In the genomic region with DNA sequence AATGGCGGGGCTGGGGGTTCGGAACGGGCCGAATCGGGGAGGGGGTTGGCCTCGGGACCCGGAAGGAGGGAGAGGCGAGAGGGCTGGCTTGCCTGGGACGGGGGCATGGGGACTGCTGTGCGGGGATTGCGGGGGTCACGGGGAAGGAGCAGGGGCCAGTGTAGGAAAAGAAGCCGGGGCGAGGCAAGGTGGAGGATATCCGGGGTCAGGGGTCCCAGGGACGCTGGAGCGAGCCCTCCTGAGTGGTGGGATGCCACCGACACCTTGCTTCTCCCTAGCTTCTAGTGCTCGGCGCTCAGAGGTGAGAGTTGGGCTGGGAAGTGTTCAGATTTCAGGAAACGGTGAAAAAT, we compare ENCODE assay signal across 8 cellular contexts. TPM values are rescaled to one million over a fixed set of nuclear protein-coding genes. Genes with fewer than 3 reads are reported as not detected.
A peak's percentile ranks its signal among the peaks of the same experiment; 100 is the strongest.
DNase-seq lines count a peak whose midpoint lies in the region; ATAC-seq, FAIRE-seq and TF ChIP-seq lines count a peak whose summit lies in the region.

No MANE protein-coding gene starts in this region.

- H3K4me1 ChIP-seq in cardiac muscle cell (ENCODE audit: low read depth) (peaks cover 22% of the 10 kb centered on the region), GM12878 (ENCODE audit: control insufficient read depth, insufficient read depth, low read length) (peaks cover 18% of the 10 kb centered on the region), mesendoderm (ENCODE audit: control insufficient read depth, low read depth, low read length) (no peaks in the 10 kb centered on the region), urinary bladder (ENCODE audit: insufficient read depth) (no peaks in the 10 kb centered on the region), foreskin keratinocyte (no peaks in the 10 kb centered on the region)

- no TSS peak for BruUV-seq in GM12878 (replicated peaks; lab: Mats Ljungman, UMichigan)

- SMC1A ChIA-PET in GM12878 (lab: Charles Lee; ENCODE audit: uncharacterized antibody, unreplicated experiment), result interaction anchor here (1.0 to 1.4 kb wide), 3 partner anchors 9 to 82 kb away, joined by 3 to 4 read pairs (median 3); no protein-coding TSS in a partner anchor

- H4K20me1 ChIP-seq in GM12878 (ENCODE audit: control insufficient read depth, insufficient read depth), result no peaks in the 10 kb centered on the region

- H3K4me2 ChIP-seq in GM12878 (ENCODE audit: control insufficient read depth, insufficient read depth) (peak overlapping the region; percentile 91), mesendoderm (ENCODE audit: low read length) (peak overlapping the region; percentile 93)

- H2AK5ac ChIP-seq in mesendoderm (ENCODE audit: low read length), result no peak overlapping the region

- in situ Hi-C loops in GM12878 (cut with MboI), result no loop called here

- peak overlapping the region; percentile 98 for H3K56ac ChIP-seq in mesendoderm (ENCODE audit: low read length)

- H3K4me3 ChIP-seq in cardiac muscle cell, result peak overlapping the region; percentile 68
- peak overlapping the region; percentile 80 for H3K4me3 ChIP-seq in GM12878
- peak overlapping the region; percentile 67 for H3K4me3 ChIP-seq in mesendoderm (ENCODE audit: low read length)
- H3K4me3 ChIP-seq in urinary bladder (ENCODE audit: low read depth, low read length), result peak overlapping the region; percentile 77

- TF ChIP-seq RAD21 in GM12878 (IDR thresholded peaks at IDR 0.05; ENCODE audit: insufficient read depth, low read depth, low read length), result no peak

- peak overlapping the region; percentile 9 for H3K18ac ChIP-seq in mesendoderm (ENCODE audit: low read length)

- DNase-seq in cardiac muscle cell (ENCODE audit: low read depth in 1 of 2, low spot score in 1 of 2), result no peak
- DNase-seq in cardiac septum (ENCODE audit: low spot score), result no peak
- no peak for DNase-seq in GM12878 (ENCODE audit: low read depth, low spot score)
- peak; percentile 19 for DNase-seq in mesendoderm
- DNase-seq in foreskin keratinocyte, result no peak
- no peak for DNase-seq in epidermal melanocyte (ENCODE audit: insufficient read length, low spot score)

- H4K5ac ChIP-seq in mesendoderm (ENCODE audit: low read length), result no peak overlapping the region

- no peak for ATAC-seq in GM12878
- ATAC-seq in foreskin keratinocyte, result no peak
- no peak for ATAC-seq in GM19023 (IDR thresholded peaks at IDR 0.05; ENCODE audit: unreplicated experiment)

- CTCF ChIA-PET in GM12878 (lab: Yijun Ruan, JAX), result interaction anchor here (0.7 to 15.9 kb wide), 6 partner anchors 9 to 138 kb away, joined by 3 to 288 read pairs (median 8); no protein-coding TSS in a partner anchor

- peak overlapping the region; percentile 70 for H2AFZ ChIP-seq in GM12878 (ENCODE audit: control insufficient read depth, low read depth, low read length)

- H4K8ac ChIP-seq in mesendoderm (ENCODE audit: low read depth, low read length), result peak overlapping the region; percentile 16

- no peak for FAIRE-seq in GM12878 (lab: Jason Lieb, UNC)

- no peak overlapping the region for H2BK5ac ChIP-seq in mesendoderm (ENCODE audit: low read length)

- H3K79me1 ChIP-seq in mesendoderm (ENCODE audit: low read length), result no peaks in the 10 kb centered on the region

- TF ChIP-seq EP300 in GM12878 (IDR thresholded peaks at IDR 0.05; ENCODE audit: borderline replicate concordance in 1 of 2, control insufficient read depth in 1 of 2, low read depth in 2 of 2, low read length in 2 of 2), result no peak

- peaks cover 28% of the 10 kb centered on the region for H3K27me3 ChIP-seq in cardiac muscle cell
- H3K27me3 ChIP-seq in GM12878 (replicated peaks in 1 of 2; ENCODE audit: control insufficient read depth in 2 of 2, insufficient read depth in 2 of 2, low read length in 1 of 2), result 0 out of 4 replicates have a peak, but pooled peaks cover 0 to 3% of the 10 kb centered on the region in 2 experiments
- H3K27me3 ChIP-seq in mesendoderm (ENCODE audit: insufficient read depth, low read length, poor library complexity), result peaks cover 3% of the 10 kb centered on the region
- peaks cover 17% of the 10 kb centered on the region for H3K27me3 ChIP-seq in foreskin keratinocyte

- POLR2A ChIA-PET in GM12878 (lab: Charles Lee), result interaction anchor here (0.6 to 1.1 kb wide), 6 partner anchors 9 to 103 kb away, joined by 3 to 8 read pairs (median 4); no protein-coding TSS in a partner anchor

- no peak overlapping the region for H2BK15ac ChIP-seq in mesendoderm (replicated peaks; ENCODE audit: low read depth)

- no peak overlapping the region for H3K23ac ChIP-seq in mesendoderm (ENCODE audit: low read length)

- H3K79me2 ChIP-seq in GM12878 (ENCODE audit: control insufficient read depth, insufficient read depth, low read length) (no peaks in the 10 kb centered on the region), mesendoderm (ENCODE audit: control insufficient read depth, insufficient read depth, low read length) (no peaks in the 10 kb centered on the region)

- intact Hi-C loops in cardiac septum (cut with DNase I) (loop anchor here (2.0 kb wide), 1 partner anchor 79 kb away; no protein-coding TSS in a partner anchor), GM12878 (cut with micrococcal nuclease; ENCODE audit: unreplicated experiment) (no loop called here)

- WGBS in GM12878 (ENCODE audit: insufficient coverage, insufficient replicate concordance, low lambda C conversion rate, missing lambda C conversion rate), result 13% methylated on average over 9 of the region's 21 CpGs
- WGBS in mesendoderm (ENCODE audit: extremely low coverage, insufficient coverage, low lambda C conversion rate), result no CpG with 5 or more reads among the region's 21 CpGs
- under 1% methylated on average over 21 of the region's 21 CpGs for WGBS in urinary bladder

- H3K9ac ChIP-seq in GM12878 (ENCODE audit: control insufficient read depth, insufficient read depth, low read length), result peak overlapping the region; percentile 61
- peak overlapping the region; percentile 86 for H3K9ac ChIP-seq in mesendoderm (ENCODE audit: low read length)

- H3K4ac ChIP-seq in mesendoderm (ENCODE audit: low read depth, low read length), result no peak overlapping the region

- H3K9me3 ChIP-seq in cardiac muscle cell (ENCODE audit: low read depth), result no peaks in the 10 kb centered on the region
- H3K9me3 ChIP-seq in GM12878 (replicated peaks; ENCODE audit: control insufficient read depth, insufficient read depth, low read length), result no peaks in the 10 kb centered on the region

- no peak for TF ChIP-seq CTCF in cardiac muscle cell (IDR thresholded peaks at IDR 0.05; ENCODE audit: low read depth, low read length)
- TF ChIP-seq CTCF in GM12878 (IDR thresholded peaks at IDR 0.05 in 2 of 3, conservative IDR thresholded peaks at IDR 0.05 in 1 of 3; ENCODE audit: control insufficient read depth in 2 of 3, extremely low read depth in 1 of 3, insufficient read depth in 1 of 3, low read depth in 3 of 3, low read length in 3 of 3), result no peak
- TF ChIP-seq CTCF in foreskin keratinocyte (conservative IDR thresholded peaks at IDR 0.05), result no peak

- RAD21 ChIA-PET in GM12878 (lab: Charles Lee; ENCODE audit: unreplicated experiment), result interaction anchor here (1.1 to 1.6 kb wide), 5 partner anchors 11 to 82 kb away, joined by 3 to 4 read pairs (median 3); no protein-coding TSS in a partner anchor

- TF ChIP-seq POLR2A in GM12878 (IDR thresholded peaks at IDR 0.05; ENCODE audit: low read depth, low read length), result no peak

- H3K27ac ChIP-seq in cardiac muscle cell, result no peak overlapping the region
- peak overlapping the region; percentile 28; the same call in 1 of the 2 replicates for H3K27ac ChIP-seq in GM12878 (ENCODE audit: control insufficient read depth, insufficient read depth)
- peak overlapping the region; percentile 12 for H3K27ac ChIP-seq in mesendoderm (ENCODE audit: low read depth, low read length)
- no peak overlapping the region for H3K27ac ChIP-seq in urinary bladder (ENCODE audit: low read depth)
- no peak overlapping the region for H3K27ac ChIP-seq in foreskin keratinocyte

- H3K36me3 ChIP-seq in cardiac muscle cell (no peaks in the 10 kb centered on the region), GM12878 (ENCODE audit: control insufficient read depth in 2 of 2, insufficient read depth in 2 of 2, low read length in 1 of 2) (no peaks in the 10 kb centered on the region), mesendoderm (ENCODE audit: control insufficient read depth, insufficient read depth, low read length) (no peaks in the 10 kb centered on the region), urinary bladder (ENCODE audit: insufficient read depth) (no peaks in the 10 kb centered on the region)

- H2BK120ac ChIP-seq in mesendoderm (ENCODE audit: low read depth, low read length), result no peak overlapping the region

RNA-seq across cellular contexts. Expression of gene GDPD5, which starts 0.4 kb away (rescaled TPM):
- 5.8 and 19.4 TPM in 2 replicates for total RNA-seq in cardiac muscle cell
- polyA plus RNA-seq in cardiac muscle cell, result 6.6 and 16.6 TPM in 2 replicates
- total RNA-seq in cardiac septum, result 6.9 TPM
- total RNA-seq in GM12878 (2013; cell fraction: nucleolus; rRNA removed), result 50.1 and 57.7 TPM in 2 replicates
- total RNA-seq in GM12878 (2014; rRNA removed), result 12.3 and 13.7 TPM in 2 replicates
- 6.2 and 6.3 TPM in 2 replicates for total RNA-seq in GM12878 (2014; rRNA removed; fragmentation: Illumina TruSeq; extraction: Trizol)
- 22.9 and 30.0 TPM in 2 replicates for total RNA-seq in GM12878 (2021)
- 3.3 TPM for polyA plus RNA-seq in GM12878 (2011; ENCODE audit: low read depth)
- 3.5 and 8.0 TPM in 2 replicates for polyA plus RNA-seq in GM12878 (2011; rRNA removed)
- polyA plus RNA-seq in GM12878 (2011; cell fraction: cytosol; rRNA removed), result 6.5 and 7.7 TPM in 2 replicates
- polyA plus RNA-seq in GM12878 (2011; cell fraction: nucleus; rRNA removed), result 76.3 and 76.9 TPM in 2 replicates
- polyA plus RNA-seq in GM12878 (2012), result 8.5 and 11.5 TPM in 2 replicates
- polyA plus RNA-seq in GM12878 (2014; fragmentation: Illumina TruSeq; extraction: Trizol), result 2.5 and 7.3 TPM in 2 replicates
- under 1 TPM; 0.10 to 0.80 TPM for polyA plus RNA-seq in GM12878 (2014; fragmentation: Nextera tagmentation; extraction: Ambion mirVana)
- 20.2 and 21.9 TPM in 2 replicates for polyA plus RNA-seq in GM12878 (2014; rRNA removed)
- polyA plus RNA-seq in GM12878 (2016; fragmentation: Nextera tagmentation; extraction: Ambion mirVana), result 1 to 10 TPM; 1.9 to 4.2 TPM
- 6.4 and 13.3 TPM in 2 replicates for polyA minus RNA-seq in GM12878 (2011; rRNA and poly(A)+ RNA removed)
- polyA minus RNA-seq in GM12878 (2011; cell fraction: cytosol; rRNA and poly(A)+ RNA removed), result 5.7 and 9.9 TPM in 2 replicates
- 12.2 and 21.5 TPM in 2 replicates for polyA minus RNA-seq in GM12878 (2011; cell fraction: nucleus; rRNA and poly(A)+ RNA removed)
- polyA plus RNA-seq in mesendoderm (2013, experiment 1 of 2), result 10.9 TPM
- 11.4 TPM for polyA plus RNA-seq in mesendoderm (2013, experiment 2 of 2)
- total RNA-seq in urinary bladder, result 8.7 TPM
- 17.9 TPM for polyA plus RNA-seq in urinary bladder
- 6.4 and 11.1 TPM in 2 replicates for total RNA-seq in foreskin keratinocyte
- 5.1 and 8.5 TPM in 2 replicates for polyA plus RNA-seq in foreskin keratinocyte

RNA-seq across cellular contexts. Expression of gene SERPINH1, which starts 35.9 kb away (rescaled TPM):
- 955 and 1,181 TPM in 2 replicates for total RNA-seq in cardiac muscle cell
- polyA plus RNA-seq in cardiac muscle cell, result 441 and 444 TPM in 2 replicates
- total RNA-seq in cardiac septum, result 133 TPM
- 69.8 and 79.0 TPM in 2 replicates for total RNA-seq in GM12878 (2013; cell fraction: nucleolus; rRNA removed)
- total RNA-seq in GM12878 (2014; rRNA removed), result 11.5 and 13.6 TPM in 2 replicates
- total RNA-seq in GM12878 (2014; rRNA removed; fragmentation: Illumina TruSeq; extraction: Trizol), result 8.0 and 9.5 TPM in 2 replicates
- total RNA-seq in GM12878 (2021), result 17.9 and 18.8 TPM in 2 replicates
- polyA plus RNA-seq in GM12878 (2011; ENCODE audit: low read depth), result 4.7 TPM
- polyA plus RNA-seq in GM12878 (2011; rRNA removed), result 8.1 and 19.8 TPM in 2 replicates
- polyA plus RNA-seq in GM12878 (2011; cell fraction: cytosol; rRNA removed), result 19.2 and 26.8 TPM in 2 replicates
- 35.5 and 37.6 TPM in 2 replicates for polyA plus RNA-seq in GM12878 (2011; cell fraction: nucleus; rRNA removed)
- polyA plus RNA-seq in GM12878 (2012), result 14.7 and 24.2 TPM in 2 replicates
- 9.3 and 11.7 TPM in 2 replicates for polyA plus RNA-seq in GM12878 (2014; fragmentation: Illumina TruSeq; extraction: Trizol)
- 1 to 10 TPM in 1 of 2 experiments, under 1 TPM in 1; 0.34 to 1.4 TPM for polyA plus RNA-seq in GM12878 (2014; fragmentation: Nextera tagmentation; extraction: Ambion mirVana)
- polyA plus RNA-seq in GM12878 (2014; rRNA removed), result 15.2 and 17.2 TPM in 2 replicates
- polyA plus RNA-seq in GM12878 (2016; fragmentation: Nextera tagmentation; extraction: Ambion mirVana), result 10 to 100 TPM; 13.8 to 18.8 TPM
- polyA minus RNA-seq in GM12878 (2011; rRNA and poly(A)+ RNA removed), result 14.8 and 16.9 TPM in 2 replicates
- 11.5 and 13.1 TPM in 2 replicates for polyA minus RNA-seq in GM12878 (2011; cell fraction: cytosol; rRNA and poly(A)+ RNA removed)
- polyA minus RNA-seq in GM12878 (2011; cell fraction: nucleus; rRNA and poly(A)+ RNA removed), result 11.2 and 18.3 TPM in 2 replicates
- 398 TPM for polyA plus RNA-seq in mesendoderm (2013, experiment 1 of 2)
- polyA plus RNA-seq in mesendoderm (2013, experiment 2 of 2), result 396 TPM
- total RNA-seq in urinary bladder, result 489 TPM
- 217 TPM for polyA plus RNA-seq in urinary bladder
- total RNA-seq in foreskin keratinocyte, result 194 and 216 TPM in 2 replicates
- 211 and 241 TPM in 2 replicates for polyA plus RNA-seq in foreskin keratinocyte

Comparison
In these comparisons a context has a peak if more than half of its experiments do, and no peak if none do; other contexts are left out.
1. H3K27ac ChIP-seq: peak in GM12878 (single experiment) and mesendoderm (single experiment); none in cardiac muscle cell (single experiment), urinary bladder (single experiment) and foreskin keratinocyte (single experiment).
2. Peak in every context shown above with its lines, with median percentiles within 50 percentile points of each other: H3K4me3 ChIP-seq.